Comparison of ENCODE assay signal across 8 cellular contexts in genomic region chr10:119542357-119542989, GRCh38. TPM values are rescaled to one million over a fixed set of nuclear protein-coding genes. Genes with fewer than 3 reads are reported as not detected.
DNase-seq lines count a peak whose midpoint lies in the region; ATAC-seq and TF ChIP-seq lines count a peak whose summit lies in the region.

TSS of gene RGS10 (minus strand) at chr10:119542719. CDS start at chr10:119542638, 81 bp downstream.

- H2BK20ac ChIP-seq in H9 (ENCODE audit: low read depth, low read length, poor library complexity, severe bottlenecking), result no peak within 1 kb of the TSS

- no peak within 1 kb of the TSS for H2AFZ ChIP-seq in H9 (ENCODE audit: low read length)

- H3K27ac ChIP-seq in H9 (ENCODE audit: insufficient read length, low read depth, low read length) (no peak within 1 kb of the TSS), left lung (peak within 1 kb of the TSS; percentile 69 to 80)

- H3K36me3 ChIP-seq in MG63 (no peaks in the 10 kb centered on the region), left lung (no peaks in the 10 kb centered on the region)

- TF ChIP-seq CTCF in GM10248 (IDR thresholded peaks at IDR 0.05; ENCODE audit: control extremely low read depth, extremely low read depth, low read depth, missing control alignments) (no peak), H9 (conservative IDR thresholded peaks at IDR 0.05) (no peak), WTC11 (IDR thresholded peaks at IDR 0.05) (no peak), left lung (IDR thresholded peaks at IDR 0.05) (no peak)

- H3K14ac ChIP-seq in H9 (ENCODE audit: insufficient read depth, low read length), result no peak within 1 kb of the TSS

- no peak within 1 kb of the TSS for H4K8ac ChIP-seq in H9 (replicated peaks; ENCODE audit: insufficient read length, low read depth, low read length)

- H3K79me2 ChIP-seq in H9 (ENCODE audit: insufficient read depth, low read length), result no peaks in the 10 kb centered on the region

- H3K9me3 Mint-ChIP-seq in H9 (no peaks in the 10 kb centered on the region; a peak in 2 of 5 replicates), WTC11 (no peaks in the 10 kb centered on the region)

- H4K20me1 ChIP-seq in H9 (ENCODE audit: control insufficient read depth, insufficient read depth, insufficient read length), result no peaks in the 10 kb centered on the region

- peaks cover 23% of the 10 kb centered on the region; the same call in 1 of the 2 replicates for H3K27me3 ChIP-seq in H9 (ENCODE audit: insufficient read depth, low read length)
- H3K27me3 ChIP-seq in MG63, result no peaks in the 10 kb centered on the region
- H3K27me3 ChIP-seq in left lung, result peaks cover 7 to 56% of the 10 kb centered on the region in 2 donors

- intact Hi-C loops in left lung (cut with DNase I), result no loop called here

- H4K5ac ChIP-seq in H9 (ENCODE audit: insufficient read length, low read depth, low read length), result no peak within 1 kb of the TSS

- peaks cover 67% of the 10 kb centered on the region for H3K27me3 Mint-ChIP-seq in H9 (ENCODE audit: low read depth)
- peaks cover 55% of the 10 kb centered on the region for H3K27me3 Mint-ChIP-seq in WTC11 (ENCODE audit: low read depth)

- H3K9me3 ChIP-seq in H9 (ENCODE audit: control insufficient read depth, low read depth, low read length) (no peaks in the 10 kb centered on the region), MG63 (no peaks in the 10 kb centered on the region), left lung (no peaks in the 10 kb centered on the region)

- peak within 1 kb of the TSS; percentile 67 to 89 for H3K4me3 Mint-ChIP-seq in H9
- peak within 1 kb of the TSS; percentile 79 for H3K4me3 Mint-ChIP-seq in WTC11

- H3K27ac Mint-ChIP-seq in H9 (no peak within 1 kb of the TSS), WTC11 (no peak within 1 kb of the TSS)

- CTCF ChIA-PET in GM10248 (lab: Yijun Ruan, JAX) (interaction anchor here (0.7 to 4.6 kb wide), 28 partner anchors 8 to 411 kb away, joined by 3 to 25 read pairs (median 4); partner anchors contain the start of gene GRK5), WTC11 (lab: Charles Lee) (interaction anchor here (0.6 to 1.7 kb wide), 6 partner anchors 27 to 343 kb away, joined by 3 to 8 read pairs (median 3); partner anchors contain the start of gene GRK5)

- no peak within 1 kb of the TSS for H3K9ac ChIP-seq in H9 (ENCODE audit: extremely low read depth, insufficient read length, low read length)

- H3K4ac ChIP-seq in H9 (ENCODE audit: low read depth, low read length), result no peak within 1 kb of the TSS

- ATAC-seq in WTC11 (peak; percentile 69), left lung (peak; percentile 97)

- no peak within 1 kb of the TSS for H3K23ac ChIP-seq in H9 (ENCODE audit: insufficient read length, low read depth, low read length)

- H3T11ph ChIP-seq in H9 (ENCODE audit: low read length), result no peak within 1 kb of the TSS

- no peak within 1 kb of the TSS for H2BK12ac ChIP-seq in H9 (ENCODE audit: insufficient read length, low read depth, low read length)

- no peak within 1 kb of the TSS for H4K91ac ChIP-seq in H9 (ENCODE audit: insufficient read length, low read depth, low read length)

- H3K4me3 ChIP-seq in MG63 (peak within 1 kb of the TSS; percentile 66), left lung (peak within 1 kb of the TSS; percentile 68 to 74)

- peak; percentile 89 for DNase-seq in GM10248 (ENCODE audit: extremely low spot score)
- peak; percentile 78 for DNase-seq in H9
- DNase-seq in MG63, result peak; percentile 88
- peak; percentile 63 for DNase-seq in WTC11 (ENCODE audit: low spot score)
- peak; percentile 29 for DNase-seq in cerebellar cortex (ENCODE audit: low spot score)
- DNase-seq in left lung, result peak; percentile 92 to 95
- DNase-seq in stimulated activated CD4-positive, alpha-beta T cell treated with anti-CD3 and anti-CD28 coated beads, Interleukin-4, amount 100 ng/mL, for 1 hour, result peak; percentile 89
- DNase-seq in NCI-H2029 (lab: John Stamatoyannopoulos, UW), result no peak

- H3K36me3 Mint-ChIP-seq in H9 (ENCODE audit: insufficient read depth in 1 of 3, low read depth in 3 of 3) (no peaks in the 10 kb centered on the region; a peak in 1 of 7 replicates), WTC11 (no peaks in the 10 kb centered on the region)

- H3K18ac ChIP-seq in H9 (ENCODE audit: insufficient read length, low read depth, low read length), result no peak within 1 kb of the TSS

- H3K4me1 ChIP-seq in H9 (ENCODE audit: insufficient read depth, low read length) (peaks cover 3% of the 10 kb centered on the region; the same call in 1 of the 2 replicates), left lung (peaks cover 0 to 36% of the 10 kb centered on the region in 2 donors)

- POLR2A ChIA-PET in GM10248 (lab: Yijun Ruan, JAX), result interaction anchor here (0.7 to 1.8 kb wide), 7 partner anchors 12 to 55 kb away, joined by 3 to 7 read pairs (median 4); partner anchors contain the start of gene TIAL1
- POLR2A ChIA-PET in WTC11 (lab: Charles Lee), result interaction anchor here (0.6 to 1.3 kb wide), 2 partner anchors 22 to 60 kb away, joined by 4 read pairs; no protein-coding TSS in a partner anchor

- no peak within 1 kb of the TSS for H2BK5ac ChIP-seq in H9 (ENCODE audit: insufficient read length, low read length)

- H2AK5ac ChIP-seq in H9 (ENCODE audit: insufficient read length, low read length), result no peak within 1 kb of the TSS

- H3K4me1 Mint-ChIP-seq in H9 (peaks cover 18 to 27% of the 10 kb centered on the region in 2 experiments), WTC11 (peaks cover 28% of the 10 kb centered on the region)

- no CpG with 5 or more reads among the region's 77 CpGs for WGBS in H9 (ENCODE audit: extremely low coverage, insufficient read length, low lambda C conversion rate)

- H3K79me1 ChIP-seq in H9 (ENCODE audit: insufficient read depth, low read depth, low read length, poor library complexity, severe bottlenecking), result no peaks in the 10 kb centered on the region

- peaks cover 20% of the 10 kb centered on the region for H3K23me2 ChIP-seq in H9 (ENCODE audit: insufficient read length, low read depth, low read length, poor library complexity, severe bottlenecking)

- no peak within 1 kb of the TSS for H3K56ac ChIP-seq in H9 (ENCODE audit: insufficient read length, low read depth, low read length)

- peak within 1 kb of the TSS; percentile 47 for H3K4me2 ChIP-seq in H9 (ENCODE audit: insufficient read depth, insufficient read length, low read length)

- H2BK120ac ChIP-seq in H9 (ENCODE audit: low read depth, low read length, poor library complexity, severe bottlenecking), result no peak within 1 kb of the TSS

- H2BK15ac ChIP-seq in H9 (ENCODE audit: low read depth, low read length), result no peak within 1 kb of the TSS

TF ChIP-seq in WTC11, 78 proteins besides CTCF, POLR2A, EP300 and RAD21 (continues in another document):
- TF ChIP-seq ZNF138 (CRISPR knock-in tag; conservative IDR thresholded peaks at IDR 0.05), result no peak
- peak; percentile 65; the same call in 1 of the 2 replicates for TF ChIP-seq SP1 (CRISPR knock-in tag; conservative IDR thresholded peaks at IDR 0.05)
- TF ChIP-seq KAT7 (CRISPR knock-in tag; IDR thresholded peaks at IDR 0.05; ENCODE audit: borderline replicate concordance), result 0 out of 2 replicates have a peak, but pooled peaks have one; percentile 25
- no peak for TF ChIP-seq ZBTB21 (CRISPR knock-in tag; IDR thresholded peaks at IDR 0.05; ENCODE audit: borderline replicate concordance)
- TF ChIP-seq E2F5 (CRISPR knock-in tag; IDR thresholded peaks at IDR 0.05), result peak; percentile 64
- TF ChIP-seq MAX (CRISPR knock-in tag; IDR thresholded peaks at IDR 0.05), result peak; percentile 74
- TF ChIP-seq JUN (CRISPR knock-in tag; IDR thresholded peaks at IDR 0.05), result no peak
- no peak for TF ChIP-seq PREB (CRISPR knock-in tag; IDR thresholded peaks at IDR 0.05; ENCODE audit: borderline replicate concordance)
- TF ChIP-seq STAT6 (CRISPR knock-in tag; conservative IDR thresholded peaks at IDR 0.05; ENCODE audit: low read depth), result no peak
- TF ChIP-seq FOXJ3 (CRISPR knock-in tag; IDR thresholded peaks at IDR 0.05; ENCODE audit: borderline replicate concordance), result no peak

RNA-seq across cellular contexts. Expression of gene RGS10, which starts in this region (rescaled TPM):
- total RNA-seq in H9 (2021) (9.8 and 10.6 TPM in 2 replicates), WTC11 (2021) (21.6 to 23.1 TPM (median 22.6 TPM) in 3 replicates), left lung (10 to 100 TPM; 23.3 to 26.7 TPM)
- total RNA-seq in MG63 (2014; rRNA removed; shearing (Covaris generic); ENCODE audit: low replicate concordance), result 33.7 and 41.1 TPM in 2 replicates
